1 cellular context compared by ENCODE assay signal in the genomic region with DNA sequence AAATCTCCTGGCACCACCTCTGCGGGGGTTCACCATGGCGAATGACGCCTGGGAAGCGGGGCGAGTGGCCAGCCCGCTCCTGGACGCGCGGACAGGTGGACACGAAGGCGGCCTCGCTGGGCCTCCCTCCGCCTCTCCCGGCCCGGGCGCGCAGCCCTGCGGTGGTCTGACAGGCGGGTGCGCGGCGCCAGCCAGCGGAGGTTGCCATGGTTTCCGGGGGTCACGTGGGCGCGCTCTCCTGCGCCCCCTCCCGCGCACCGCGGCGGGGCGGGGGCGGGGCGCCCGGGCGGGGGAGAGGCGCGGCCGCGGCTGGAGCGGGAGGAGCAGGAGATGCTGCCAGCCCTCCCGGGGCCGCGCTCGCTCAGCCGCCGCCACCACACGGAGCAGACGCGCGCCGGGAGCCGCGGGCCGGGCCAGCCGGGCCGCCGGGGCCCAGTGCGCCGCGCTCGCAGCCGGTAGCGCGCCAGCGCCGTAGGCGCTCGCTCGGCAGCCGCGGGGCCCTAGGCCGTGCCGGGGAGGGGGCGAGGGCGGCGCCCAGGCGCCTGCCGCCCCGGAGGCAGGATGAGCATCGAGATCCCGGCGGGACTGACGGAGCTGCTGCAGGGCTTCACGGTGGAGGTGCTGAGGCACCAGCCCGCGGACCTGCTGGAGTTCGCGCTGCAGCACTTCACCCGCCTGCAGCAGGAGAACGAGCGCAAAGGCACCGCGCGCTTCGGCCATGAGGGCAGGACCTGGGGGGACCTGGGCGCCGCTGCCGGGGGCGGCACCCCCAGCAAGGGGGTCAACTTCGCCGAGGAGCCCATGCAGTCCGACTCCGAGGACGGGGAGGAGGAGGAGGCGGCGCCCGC.
A peak's percentile ranks its signal among the peaks of the same experiment; 100 is the strongest.
TF ChIP-seq lines count a peak whose summit lies in the region.

Gene PRKAR2B (plus strand): TSS at position 359 of the 848 bp plus-strand sequence. CDS start 203 bp downstream, at position 562.

TF ChIP-seq in K562, 482 proteins besides CTCF, POLR2A, EP300 and RAD21 (continued from another document and continues in another):
- TF ChIP-seq, protein P1, sequence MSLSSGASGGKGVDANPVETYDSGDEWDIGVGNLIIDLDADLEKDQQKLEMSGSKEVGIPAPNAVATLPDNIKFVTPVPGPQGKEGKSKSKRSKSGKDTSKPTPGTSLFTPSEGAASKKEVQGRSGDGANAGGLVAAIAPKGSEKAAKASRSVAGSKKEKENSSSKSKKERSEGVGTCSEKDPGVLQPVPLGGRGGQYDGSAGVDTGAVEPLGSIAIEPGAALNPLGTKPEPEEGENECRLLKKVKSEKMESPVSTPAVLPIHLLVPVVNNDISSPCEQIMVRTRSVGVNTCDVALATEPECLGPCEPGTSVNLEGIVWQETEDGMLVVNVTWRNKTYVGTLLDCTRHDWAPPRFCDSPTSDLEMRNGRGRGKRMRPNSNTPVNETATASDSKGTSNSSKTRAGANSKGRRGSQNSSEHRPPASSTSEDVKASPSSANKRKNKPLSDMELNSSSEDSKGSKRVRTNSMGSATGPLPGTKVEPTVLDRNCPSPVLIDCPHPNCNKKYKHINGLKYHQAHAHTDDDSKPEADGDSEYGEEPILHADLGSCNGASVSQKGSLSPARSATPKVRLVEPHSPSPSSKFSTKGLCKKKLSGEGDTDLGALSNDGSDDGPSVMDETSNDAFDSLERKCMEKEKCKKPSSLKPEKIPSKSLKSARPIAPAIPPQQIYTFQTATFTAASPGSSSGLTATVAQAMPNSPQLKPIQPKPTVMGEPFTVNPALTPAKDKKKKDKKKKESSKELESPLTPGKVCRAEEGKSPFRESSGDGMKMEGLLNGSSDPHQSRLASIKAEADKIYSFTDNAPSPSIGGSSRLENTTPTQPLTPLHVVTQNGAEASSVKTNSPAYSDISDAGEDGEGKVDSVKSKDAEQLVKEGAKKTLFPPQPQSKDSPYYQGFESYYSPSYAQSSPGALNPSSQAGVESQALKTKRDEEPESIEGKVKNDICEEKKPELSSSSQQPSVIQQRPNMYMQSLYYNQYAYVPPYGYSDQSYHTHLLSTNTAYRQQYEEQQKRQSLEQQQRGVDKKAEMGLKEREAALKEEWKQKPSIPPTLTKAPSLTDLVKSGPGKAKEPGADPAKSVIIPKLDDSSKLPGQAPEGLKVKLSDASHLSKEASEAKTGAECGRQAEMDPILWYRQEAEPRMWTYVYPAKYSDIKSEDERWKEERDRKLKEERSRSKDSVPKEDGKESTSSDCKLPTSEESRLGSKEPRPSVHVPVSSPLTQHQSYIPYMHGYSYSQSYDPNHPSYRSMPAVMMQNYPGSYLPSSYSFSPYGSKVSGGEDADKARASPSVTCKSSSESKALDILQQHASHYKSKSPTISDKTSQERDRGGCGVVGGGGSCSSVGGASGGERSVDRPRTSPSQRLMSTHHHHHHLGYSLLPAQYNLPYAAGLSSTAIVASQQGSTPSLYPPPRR (CRISPR knock-in tag; IDR thresholded peaks at IDR 0.05; ENCODE audit: borderline replicate concordance): peak; percentile 70; the same call in 1 of the 2 replicates
- TF ChIP-seq, protein P2, sequence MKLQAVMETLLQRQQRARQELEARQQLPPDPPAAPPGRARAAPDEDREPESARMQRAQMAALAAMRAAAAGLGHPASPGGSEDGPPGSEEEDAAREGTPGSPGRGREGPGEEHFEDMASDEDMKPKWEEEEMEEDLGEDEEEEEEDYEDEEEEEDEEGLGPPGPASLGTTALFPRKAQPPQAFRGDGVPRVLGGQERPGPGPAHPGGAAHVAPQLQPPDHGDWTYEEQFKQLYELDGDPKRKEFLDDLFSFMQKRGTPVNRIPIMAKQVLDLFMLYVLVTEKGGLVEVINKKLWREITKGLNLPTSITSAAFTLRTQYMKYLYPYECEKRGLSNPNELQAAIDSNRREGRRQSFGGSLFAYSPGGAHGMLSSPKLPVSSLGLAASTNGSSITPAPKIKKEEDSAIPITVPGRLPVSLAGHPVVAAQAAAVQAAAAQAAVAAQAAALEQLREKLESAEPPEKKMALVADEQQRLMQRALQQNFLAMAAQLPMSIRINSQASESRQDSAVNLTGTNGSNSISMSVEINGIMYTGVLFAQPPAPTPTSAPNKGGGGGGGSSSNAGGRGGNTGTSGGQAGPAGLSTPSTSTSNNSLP (IDR thresholded peaks at IDR 0.05; ENCODE audit: borderline replicate concordance, low read depth, low read length): 0 out of 2 replicates have a peak, but pooled peaks have one; percentile 11
- no peak for TF ChIP-seq XRCC3 (IDR thresholded peaks at IDR 0.05)
- no peak for TF ChIP-seq STAT5A (IDR thresholded peaks at IDR 0.05; ENCODE audit: borderline replicate concordance, low read length)
- TF ChIP-seq L3MBTL2 (IDR thresholded peaks at IDR 0.05): peak; percentile 92
- peak; percentile 87 to 90 for TF ChIP-seq E2F6 (IDR thresholded peaks at IDR 0.05; ENCODE audit: borderline replicate concordance in 1 of 2, extremely low read depth in 1 of 2, insufficient read depth in 1 of 2, insufficient read length in 1 of 2, low read depth in 1 of 2, low read length in 1 of 2, poor library complexity in 1 of 2, severe bottlenecking in 1 of 2)
- TF ChIP-seq ZNF395 (CRISPR knock-in tag; IDR thresholded peaks at IDR 0.05): no peak
- TF ChIP-seq U2AF1 (optimal IDR thresholded peaks at IDR 0.05; ENCODE audit: low read depth, low read length): peak; percentile 63
- TF ChIP-seq, protein P3, sequence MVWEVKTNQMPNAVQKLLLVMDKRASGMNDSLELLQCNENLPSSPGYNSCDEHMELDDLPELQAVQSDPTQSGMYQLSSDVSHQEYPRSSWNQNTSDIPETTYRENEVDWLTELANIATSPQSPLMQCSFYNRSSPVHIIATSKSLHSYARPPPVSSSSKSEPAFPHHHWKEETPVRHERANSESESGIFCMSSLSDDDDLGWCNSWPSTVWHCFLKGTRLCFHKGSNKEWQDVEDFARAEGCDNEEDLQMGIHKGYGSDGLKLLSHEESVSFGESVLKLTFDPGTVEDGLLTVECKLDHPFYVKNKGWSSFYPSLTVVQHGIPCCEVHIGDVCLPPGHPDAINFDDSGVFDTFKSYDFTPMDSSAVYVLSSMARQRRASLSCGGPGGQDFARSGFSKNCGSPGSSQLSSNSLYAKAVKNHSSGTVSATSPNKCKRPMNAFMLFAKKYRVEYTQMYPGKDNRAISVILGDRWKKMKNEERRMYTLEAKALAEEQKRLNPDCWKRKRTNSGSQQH (CRISPR knock-in tag; IDR thresholded peaks at IDR 0.05): no peak
- TF ChIP-seq ZBTB1 (CRISPR knock-in tag; IDR thresholded peaks at IDR 0.05; ENCODE audit: borderline replicate concordance, low read depth): peak; percentile 31; the same call in 1 of the 2 replicates
- peak; percentile 87 for TF ChIP-seq TBP (optimal IDR thresholded peaks at IDR 0.05; ENCODE audit: low read depth, low read length)
- TF ChIP-seq ATF1 (CRISPR knock-in tag; IDR thresholded peaks at IDR 0.05): no peak
- peak; percentile 66 for TF ChIP-seq ATF1 (tag; IDR thresholded peaks at IDR 0.05)
- TF ChIP-seq, protein P4, sequence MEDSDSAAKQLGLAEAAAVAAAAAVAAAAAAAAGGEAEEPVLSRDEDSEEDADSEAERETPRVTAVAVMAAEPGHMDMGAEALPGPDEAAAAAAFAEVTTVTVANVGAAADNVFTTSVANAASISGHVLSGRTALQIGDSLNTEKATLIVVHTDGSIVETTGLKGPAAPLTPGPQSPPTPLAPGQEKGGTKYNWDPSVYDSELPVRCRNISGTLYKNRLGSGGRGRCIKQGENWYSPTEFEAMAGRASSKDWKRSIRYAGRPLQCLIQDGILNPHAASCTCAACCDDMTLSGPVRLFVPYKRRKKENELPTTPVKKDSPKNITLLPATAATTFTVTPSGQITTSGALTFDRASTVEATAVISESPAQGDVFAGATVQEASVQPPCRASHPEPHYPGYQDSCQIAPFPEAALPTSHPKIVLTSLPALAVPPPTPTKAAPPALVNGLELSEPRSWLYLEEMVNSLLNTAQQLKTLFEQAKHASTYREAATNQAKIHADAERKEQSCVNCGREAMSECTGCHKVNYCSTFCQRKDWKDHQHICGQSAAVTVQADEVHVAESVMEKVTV (CRISPR knock-in tag; IDR thresholded peaks at IDR 0.05): no peak
- TF ChIP-seq ZNF398 (CRISPR knock-in tag; IDR thresholded peaks at IDR 0.05): no peak
- TF ChIP-seq SRF (CRISPR knock-in tag; IDR thresholded peaks at IDR 0.05): no peak
- TF ChIP-seq, protein P5, sequence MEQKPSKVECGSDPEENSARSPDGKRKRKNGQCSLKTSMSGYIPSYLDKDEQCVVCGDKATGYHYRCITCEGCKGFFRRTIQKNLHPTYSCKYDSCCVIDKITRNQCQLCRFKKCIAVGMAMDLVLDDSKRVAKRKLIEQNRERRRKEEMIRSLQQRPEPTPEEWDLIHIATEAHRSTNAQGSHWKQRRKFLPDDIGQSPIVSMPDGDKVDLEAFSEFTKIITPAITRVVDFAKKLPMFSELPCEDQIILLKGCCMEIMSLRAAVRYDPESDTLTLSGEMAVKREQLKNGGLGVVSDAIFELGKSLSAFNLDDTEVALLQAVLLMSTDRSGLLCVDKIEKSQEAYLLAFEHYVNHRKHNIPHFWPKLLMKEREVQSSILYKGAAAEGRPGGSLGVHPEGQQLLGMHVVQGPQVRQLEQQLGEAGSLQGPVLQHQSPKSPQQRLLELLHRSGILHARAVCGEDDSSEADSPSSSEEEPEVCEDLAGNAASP (IDR thresholded peaks at IDR 0.05): no peak
- TF ChIP-seq CCAR2 (IDR thresholded peaks at IDR 0.05; ENCODE audit: low read depth, low read length): no peak
- TF ChIP-seq, protein P6, sequence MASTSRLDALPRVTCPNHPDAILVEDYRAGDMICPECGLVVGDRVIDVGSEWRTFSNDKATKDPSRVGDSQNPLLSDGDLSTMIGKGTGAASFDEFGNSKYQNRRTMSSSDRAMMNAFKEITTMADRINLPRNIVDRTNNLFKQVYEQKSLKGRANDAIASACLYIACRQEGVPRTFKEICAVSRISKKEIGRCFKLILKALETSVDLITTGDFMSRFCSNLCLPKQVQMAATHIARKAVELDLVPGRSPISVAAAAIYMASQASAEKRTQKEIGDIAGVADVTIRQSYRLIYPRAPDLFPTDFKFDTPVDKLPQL (IDR thresholded peaks at IDR 0.05; ENCODE audit: extremely low read depth, insufficient read length): no peak
- TF ChIP-seq SLC30A9 (CRISPR knock-in tag; IDR thresholded peaks at IDR 0.05): no peak
- no peak for TF ChIP-seq LEF1 (IDR thresholded peaks at IDR 0.05)
- TF ChIP-seq NR3C1 (CRISPR knock-in tag; IDR thresholded peaks at IDR 0.05): peak; percentile 27; the same call in 1 of the 2 replicates
- TF ChIP-seq, protein P7, sequence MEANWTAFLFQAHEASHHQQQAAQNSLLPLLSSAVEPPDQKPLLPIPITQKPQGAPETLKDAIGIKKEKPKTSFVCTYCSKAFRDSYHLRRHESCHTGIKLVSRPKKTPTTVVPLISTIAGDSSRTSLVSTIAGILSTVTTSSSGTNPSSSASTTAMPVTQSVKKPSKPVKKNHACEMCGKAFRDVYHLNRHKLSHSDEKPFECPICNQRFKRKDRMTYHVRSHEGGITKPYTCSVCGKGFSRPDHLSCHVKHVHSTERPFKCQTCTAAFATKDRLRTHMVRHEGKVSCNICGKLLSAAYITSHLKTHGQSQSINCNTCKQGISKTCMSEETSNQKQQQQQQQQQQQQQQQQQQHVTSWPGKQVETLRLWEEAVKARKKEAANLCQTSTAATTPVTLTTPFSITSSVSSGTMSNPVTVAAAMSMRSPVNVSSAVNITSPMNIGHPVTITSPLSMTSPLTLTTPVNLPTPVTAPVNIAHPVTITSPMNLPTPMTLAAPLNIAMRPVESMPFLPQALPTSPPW (CRISPR knock-in tag; IDR thresholded peaks at IDR 0.05): peak; percentile 99
- 0 out of 2 replicates have a peak, but pooled peaks have one; percentile 22 for TF ChIP-seq ILF3 (IDR thresholded peaks at IDR 0.05; ENCODE audit: borderline replicate concordance)
- peak; percentile 57; the same call in 1 of the 2 replicates for TF ChIP-seq JUN (IDR thresholded peaks at IDR 0.05; ENCODE audit: borderline replicate concordance, low read depth, low read length)
- no peak for TF ChIP-seq JUN (CRISPR knock-in tag; IDR thresholded peaks at IDR 0.05; ENCODE audit: borderline replicate concordance)
- TF ChIP-seq ZBTB8A (IDR thresholded peaks at IDR 0.05; ENCODE audit: partially characterized antibody): no peak
- no peak for TF ChIP-seq FOXA1 (IDR thresholded peaks at IDR 0.05; ENCODE audit: borderline replicate concordance)
- no peak for TF ChIP-seq ELF2 (CRISPR knock-in tag; IDR thresholded peaks at IDR 0.05)
- peak; percentile 78 to 83 for TF ChIP-seq NONO (IDR thresholded peaks at IDR 0.05; ENCODE audit: low read depth in 2 of 2, low read length in 1 of 2)
- TF ChIP-seq PHF21A (IDR thresholded peaks at IDR 0.05; ENCODE audit: borderline replicate concordance, low read depth): no peak
- peak; percentile 40; the same call in 1 of the 2 replicates for TF ChIP-seq ZNF175 (CRISPR knock-in tag; IDR thresholded peaks at IDR 0.05; ENCODE audit: low read depth)
- peak; percentile 97 for TF ChIP-seq RBBP5 (IDR thresholded peaks at IDR 0.05; ENCODE audit: borderline replicate concordance, insufficient read depth, low read length, poor library complexity, severe bottlenecking)
- peak; percentile 62 for TF ChIP-seq ZFX (CRISPR knock-in tag; IDR thresholded peaks at IDR 0.05)
- peak; percentile 24; the same call in 1 of the 2 replicates for TF ChIP-seq MBD2 (IDR thresholded peaks at IDR 0.05; ENCODE audit: borderline replicate concordance, low read depth)
- peak; percentile 75; the same call in 1 of the 2 replicates for TF ChIP-seq ZNF197 (CRISPR knock-in tag; IDR thresholded peaks at IDR 0.05; ENCODE audit: low read depth)
- no peak for TF ChIP-seq SREBF1 (IDR thresholded peaks at IDR 0.05; ENCODE audit: borderline replicate concordance, low read depth, low read length)
